In the genomic region with DNA sequence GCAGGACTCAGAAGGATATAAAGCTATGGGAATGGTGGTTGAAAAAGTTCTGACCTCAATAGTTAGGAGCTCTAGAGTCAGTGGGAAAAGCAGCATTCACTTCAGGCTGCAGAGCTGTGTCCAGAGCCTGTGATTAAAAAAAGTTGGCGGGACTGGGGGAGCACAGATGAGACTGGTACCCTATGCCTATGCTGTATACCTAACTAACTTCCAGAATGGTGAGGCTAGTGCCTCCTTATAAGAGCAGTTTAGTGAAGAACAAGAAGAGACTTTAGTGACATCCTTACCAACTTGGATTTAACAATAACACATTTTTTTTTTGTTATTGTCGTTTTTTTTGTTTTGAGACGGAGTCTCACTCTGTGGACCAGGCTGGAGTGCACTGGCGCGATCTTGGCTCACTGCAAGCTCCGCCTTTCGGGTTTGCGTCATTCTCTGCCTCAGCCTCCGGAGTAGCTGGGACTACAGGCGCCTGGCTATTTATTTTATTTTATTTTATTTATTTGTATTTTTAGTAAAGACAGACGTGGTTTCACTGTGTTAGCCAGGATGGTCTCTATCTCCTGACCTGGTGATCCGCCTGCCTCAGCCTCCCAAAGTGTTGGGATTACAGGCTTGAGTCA, we compare ENCODE assay signal across 17 cellular contexts.
"Had no signal": no experiment of that assay in that cellular context is flagged by ENCODE, and none has a peak within 500 bp of the region (broad histone marks: within the 10 kb centered on the region; RNA-seq: fewer than 3 reads in every experiment).

No MANE protein-coding gene starts in this region.

- H3K27ac Mint-ChIP-seq: activated CD8-positive, alpha-beta T cell treated with anti-CD3 and anti-CD28 coated beads, Interleukin-2, amount 10 ng/mL, durations not matched to agents 7 days and 5 days; activated naive CD8-positive, alpha-beta T cell treated with anti-CD3 and anti-CD28 coated beads, Interleukin-2, amount 10 ng/mL, durations not matched to agents 7 days and 5 days; activated T-cell treated with anti-CD3 and anti-CD28 coated beads, Interleukin-2, amount 50 U/mL, for 72 hours; neural progenitor cell had no signal

- H3K27ac ChIP-seq: lower lobe of right lung, neural progenitor cell, ovary, tibial artery had no signal

- H3K4me2 ChIP-seq: neural progenitor cell had no signal

- H3K4me1 Mint-ChIP-seq: neural progenitor cell had no signal

- H3K36me3 Mint-ChIP-seq: activated naive CD8-positive, alpha-beta T cell treated with anti-CD3 and anti-CD28 coated beads, Interleukin-2, amount 10 ng/mL, durations not matched to agents 7 days and 5 days had no signal

- H3K4me3 Mint-ChIP-seq: activated CD8-positive, alpha-beta T cell treated with anti-CD3 and anti-CD28 coated beads, Interleukin-2, amount 10 ng/mL, durations not matched to agents 7 days and 5 days; activated naive CD8-positive, alpha-beta T cell treated with anti-CD3 and anti-CD28 coated beads, Interleukin-2, amount 10 ng/mL, durations not matched to agents 7 days and 5 days; activated T-cell treated with anti-CD3 and anti-CD28 coated beads, Interleukin-2, amount 50 U/mL, for 72 hours; neural progenitor cell had no signal

- H3K27me3 ChIP-seq: neural progenitor cell, ovary, tibial artery had no signal

- DNase-seq: activated CD4-positive, alpha-beta T cell treated with anti-CD3 and anti-CD28 coated beads for 48 hours; activated CD8-positive, alpha-beta memory T cell treated with anti-CD3 and anti-CD28 coated beads, Interleukin-2, amount 50 U/mL, for 48 hours; activated CD8-positive, alpha-beta T cell treated with anti-CD3 and anti-CD28 coated beads, Interleukin-2, amount 10 ng/mL, durations not matched to agents 7 days and 5 days; activated gamma-delta T cell; activated naive CD8-positive, alpha-beta T cell treated with anti-CD3 and anti-CD28 coated beads, Interleukin-2, amount 10 ng/mL, durations not matched to agents 7 days and 5 days; activated T-cell treated with anti-CD3 and anti-CD28 coated beads, Interleukin-2, amount 50 U/mL, for 72 hours; anterior cingulate cortex; effector memory CD4-positive, alpha-beta T cell; foreskin melanocyte; lower lobe of right lung; midbrain; stimulated activated CD4-positive, alpha-beta T cell treated with anti-CD3 and anti-CD28 coated beads, Interleukin-15, amount 100 ng/mL, for 24 hours; stimulated activated CD4-positive, alpha-beta T cell treated with anti-CD3 and anti-CD28 coated beads, Interleukin-4, amount 100 ng/mL, for 1 hour; stimulated activated naive CD4-positive, alpha-beta T cell; tibial artery had no signal

- H3K36me3 ChIP-seq: lower lobe of right lung, neural progenitor cell, ovary, tibial artery had no signal

- H3K9ac ChIP-seq: neural progenitor cell had no signal

- H3K9me3 ChIP-seq: lower lobe of right lung, ovary, tibial artery had no signal

- H3K9me3 Mint-ChIP-seq: activated naive CD8-positive, alpha-beta T cell treated with anti-CD3 and anti-CD28 coated beads, Interleukin-2, amount 10 ng/mL, durations not matched to agents 7 days and 5 days; activated T-cell treated with anti-CD3 and anti-CD28 coated beads, Interleukin-2, amount 50 U/mL, for 72 hours; neural progenitor cell had no signal

- H3K4me3 ChIP-seq: lower lobe of right lung, neural progenitor cell, ovary, tibial artery had no signal

- H3K4me1 ChIP-seq: lower lobe of right lung, neural progenitor cell, tibial artery had no signal

- ATAC-seq: activated CD8-positive, alpha-beta T cell treated with anti-CD3 and anti-CD28 coated beads, Interleukin-2, amount 10 ng/mL, durations not matched to agents 7 days and 5 days; activated T-cell treated with anti-CD3 and anti-CD28 coated beads, Interleukin-2, amount 50 U/mL, for 72 hours; lower lobe of right lung had no signal
